ENCODE assay signal across 29 cellular contexts in genomic region chr22:30002861-30003489, GRCh38.
DNase-seq lines count a peak whose midpoint lies in the region; ATAC-seq, FAIRE-seq and TF ChIP-seq lines count a peak whose summit lies in the region.
"Had no signal": no experiment of that assay in that cellular context is flagged by ENCODE, and none has a peak within 500 bp of the region (broad histone marks: within the 10 kb centered on the region; RNA-seq: fewer than 3 reads in every experiment).

No MANE protein-coding gene starts in this region.

- no peak for ATAC-seq in CD4-positive, CD25-positive, alpha-beta regulatory T cell (ENCODE audit: low read depth in 2 of 2)
- ATAC-seq in T-helper 17 cell (no peak), memory B cell (ENCODE audit: low read depth) (no peak)
- ATAC-seq: activated T-cell treated with anti-CD3 and anti-CD28 coated beads, Interleukin-2, amount 50 U/mL, for 4 hours; gastrocnemius medialis; stimulated activated naive CD8-positive, alpha-beta T cell treated with anti-CD3 and anti-CD28 coated beads, Interleukin-15, Interleukin-2, amounts not matched to agents 100 U/mL and 50 U/mL, for 24 hours had no signal

- peaks cover 56% of the 10 kb centered on the region for H3K36me3 ChIP-seq in CD4-positive, CD25-positive, alpha-beta regulatory T cell (ENCODE audit: control insufficient read depth, insufficient read depth, low read length)

- H3K4me1 Mint-ChIP-seq in CD4-positive, CD25-positive, alpha-beta regulatory T cell: peaks cover 0 to 10% (median 6%) of the 10 kb centered on the region in 4 donors
- peaks cover 2% of the 10 kb centered on the region for H3K4me1 Mint-ChIP-seq in T-helper 17 cell
- H3K4me1 Mint-ChIP-seq in memory B cell: no peaks in the 10 kb centered on the region
- H3K4me1 Mint-ChIP-seq: nephron progenitor cell had no signal

- no peaks in the 10 kb centered on the region for H3K4me1 ChIP-seq in CD4-positive, CD25-positive, alpha-beta regulatory T cell (ENCODE audit: control insufficient read depth, insufficient read depth, low read length, poor library complexity, severe bottlenecking)

- no peaks in the 10 kb centered on the region for H3K9me3 ChIP-seq in CD4-positive, CD25-positive, alpha-beta regulatory T cell (ENCODE audit: control insufficient read depth in 2 of 2, low read length in 2 of 2)
- no peaks in the 10 kb centered on the region for H3K9me3 ChIP-seq in T-helper 17 cell (ENCODE audit: control insufficient read depth, low read length, poor library complexity, severe bottlenecking)
- H3K9me3 ChIP-seq: gastrocnemius medialis, SJSA1 had no signal

- no peaks in the 10 kb centered on the region for H3K27me3 ChIP-seq in CD4-positive, CD25-positive, alpha-beta regulatory T cell (ENCODE audit: control insufficient read depth, insufficient read depth, low read length)
- H3K27me3 ChIP-seq: gastrocnemius medialis, SJSA1 had no signal

- no peak overlapping the region for H3K4me3 Mint-ChIP-seq in CD4-positive, CD25-positive, alpha-beta regulatory T cell
- H3K4me3 Mint-ChIP-seq in T-helper 17 cell: no peak overlapping the region
- H3K4me3 Mint-ChIP-seq in memory B cell: no peak overlapping the region
- H3K4me3 Mint-ChIP-seq: activated naive CD4-positive, alpha-beta T cell treated with anti-CD3 and anti-CD28 coated beads for 36 hours; activated T-cell treated with anti-CD3 and anti-CD28 coated beads, Interleukin-2, amount 50 U/mL, for 4 hours; nephron progenitor cell had no signal

- DNase-seq in DMS53 (lab: John Stamatoyannopoulos, UW): peak; percentile 0
- DNase-seq in DMS53 treated with DMSO at 0.1 percent for 48 hours (lab: John Stamatoyannopoulos, UW; ENCODE audit: unreplicated experiment): no peak
- DNase-seq in CD4-positive, CD25-positive, alpha-beta regulatory T cell: no peak
- no peak for DNase-seq in T-helper 17 cell
- DNase-seq in memory B cell (ENCODE audit: low spot score in 2 of 2): no peak
- no peak for DNase-seq in RKO (ENCODE audit: low spot score)
- DNase-seq in GM12891 (ENCODE audit: insufficient read length, low spot score): no peak
- DNase-seq in ecto neural progenitor cell (ENCODE audit: low spot score): no peak
- DNase-seq: activated CD4-positive, alpha-beta T cell treated with anti-CD3 and anti-CD28 coated beads, Interleukin-2, amount 50 U/mL, for 1 hour; activated naive CD4-positive, alpha-beta T cell treated with anti-CD3 and anti-CD28 coated beads for 36 hours; activated T-cell treated with anti-CD3 and anti-CD28 coated beads, Interleukin-2, amount 50 U/mL, for 4 hours; amniotic stem cell; effector CD4-positive, alpha-beta T cell; EL; gastrocnemius medialis; KG1; kidney; NCI-H1105 treated with DMSO at 0.1 percent for 48 hours; NCI-H1930; NCI-H345; NCI-H774; nephron progenitor cell; RPMI8226; stimulated activated naive CD8-positive, alpha-beta T cell treated with anti-CD3 and anti-CD28 coated beads, Interleukin-15, Interleukin-2, amounts not matched to agents 100 U/mL and 50 U/mL, for 24 hours had no signal

- no peaks in the 10 kb centered on the region for H3K9me3 Mint-ChIP-seq in CD4-positive, CD25-positive, alpha-beta regulatory T cell
- no peaks in the 10 kb centered on the region for H3K9me3 Mint-ChIP-seq in memory B cell
- H3K9me3 Mint-ChIP-seq: activated naive CD4-positive, alpha-beta T cell treated with anti-CD3 and anti-CD28 coated beads for 36 hours; activated T-cell treated with anti-CD3 and anti-CD28 coated beads, Interleukin-2, amount 50 U/mL, for 4 hours; nephron progenitor cell had no signal

- no peak overlapping the region for H3K27ac ChIP-seq in CD4-positive, CD25-positive, alpha-beta regulatory T cell (ENCODE audit: insufficient read depth, low read length, poor library complexity, severe bottlenecking)
- H3K27ac ChIP-seq: 22Rv1, C4-2B, SJSA1, skin epidermis had no signal

- no peak overlapping the region for H3K4me3 ChIP-seq in CD4-positive, CD25-positive, alpha-beta regulatory T cell (ENCODE audit: low read depth, low read length)
- H3K4me3 ChIP-seq: gastrocnemius medialis, SJSA1, skin epidermis had no signal

- H3K36me3 Mint-ChIP-seq in CD4-positive, CD25-positive, alpha-beta regulatory T cell: peaks cover 26% of the 10 kb centered on the region
- H3K36me3 Mint-ChIP-seq in T-helper 17 cell (ENCODE audit: low read depth) (peaks cover 4% of the 10 kb centered on the region), memory B cell (peaks cover 5% of the 10 kb centered on the region)

- no peaks in the 10 kb centered on the region for H3K27me3 Mint-ChIP-seq in CD4-positive, CD25-positive, alpha-beta regulatory T cell
- H3K27me3 Mint-ChIP-seq in T-helper 17 cell: no peaks in the 10 kb centered on the region
- no peaks in the 10 kb centered on the region for H3K27me3 Mint-ChIP-seq in memory B cell

- FAIRE-seq in GM12891 (lab: Jason Lieb, UNC): no peak
- FAIRE-seq: HTR-8/SVneo, kidney had no signal

- peak overlapping the region; percentile 22 to 44 (median 39) for H3K27ac Mint-ChIP-seq in CD4-positive, CD25-positive, alpha-beta regulatory T cell
- H3K27ac Mint-ChIP-seq in T-helper 17 cell (peak overlapping the region; percentile 19), memory B cell (peak overlapping the region; percentile 60)
- H3K27ac Mint-ChIP-seq: activated naive CD4-positive, alpha-beta T cell treated with anti-CD3 and anti-CD28 coated beads for 36 hours; nephron progenitor cell had no signal

- TF ChIP-seq POLR2A in GM12891 (IDR thresholded peaks at IDR 0.05; ENCODE audit: low read depth, low read length): no peak

TF ChIP-seq in GM12891, 5 proteins besides CTCF, POLR2A, EP300 and RAD21:
- TF ChIP-seq TAF1 (IDR thresholded peaks at IDR 0.05; ENCODE audit: low read depth, low read length) (no peak), SPI1 (IDR thresholded peaks at IDR 0.05; ENCODE audit: low read depth, low read length) (no peak), POLR2AphosphoS5 (IDR thresholded peaks at IDR 0.05; ENCODE audit: low read depth, low read length) (no peak), PAX5 (IDR thresholded peaks at IDR 0.05; ENCODE audit: insufficient read depth, low read length, severe bottlenecking) (no peak), POU2F2 (IDR thresholded peaks at IDR 0.05; ENCODE audit: low read depth, low read length) (no peak)
